Comparison of ENCODE assay signal across 9 cellular contexts in genomic region chr12:81627336-81628189, GRCh38.
DNase-seq lines count a peak whose midpoint lies in the region; ATAC-seq and TF ChIP-seq lines count a peak whose summit lies in the region.
"Had no signal": no experiment of that assay in that cellular context is flagged by ENCODE, and none has a peak within 500 bp of the region (broad histone marks: within the 10 kb centered on the region; RNA-seq: fewer than 3 reads in every experiment).

No MANE protein-coding gene starts in this region.

- BruUV-seq in Calu3 (replicated peaks; lab: Mats Ljungman, UMichigan) (no TSS peak), PC-9 (replicated peaks; lab: Mats Ljungman, UMichigan) (no TSS peak)

- H3K9me3 ChIP-seq in PC-9 (ENCODE audit: insufficient read depth, low read depth) = no peaks in the 10 kb centered on the region
- H3K9me3 ChIP-seq in psoas muscle = no peaks in the 10 kb centered on the region

- CTCF ChIA-PET in Calu3 (lab: Charles Lee) = interaction anchor here (0.6 to 0.9 kb wide), 3 partner anchors 10 to 464 kb away, joined by 3 to 6 read pairs (median 3); no protein-coding TSS in a partner anchor
- CTCF ChIA-PET in PC-9 (lab: Charles Lee) = interaction anchor here (0.6 kb wide), 1 partner anchor 53 kb away, joined by 4 read pairs; no protein-coding TSS in a partner anchor

- no peaks in the 10 kb centered on the region for H3K27me3 Mint-ChIP-seq in Calu3 (ENCODE audit: unreplicated experiment)

- no peaks in the 10 kb centered on the region for H3K36me3 Mint-ChIP-seq in Calu3 (ENCODE audit: insufficient read depth, unreplicated experiment)

- TF ChIP-seq CTCF in Calu3 (IDR thresholded peaks at IDR 0.05; ENCODE audit: unreplicated experiment) (no peak), PC-9 (conservative IDR thresholded peaks at IDR 0.05) (peak; percentile 77), psoas muscle (IDR thresholded peaks at IDR 0.05) (peak; percentile 52)

- DNase-seq in Calu3 (peak; percentile 41), KBM-7 (peak; percentile 43), PC-9 (peak in 1 of 2 experiments; percentile 2), erythroblast (lab: John Stamatoyannopoulos, UW) (peak; percentile 7 to 30), psoas muscle (no peak)
- DNase-seq: left cardiac atrium had no signal

- H4K20me1 ChIP-seq in PC-9 (ENCODE audit: insufficient read depth) = no peaks in the 10 kb centered on the region

- no peaks in the 10 kb centered on the region for H3K27me3 ChIP-seq in PC-9 (ENCODE audit: insufficient read depth, low read depth)
- no peaks in the 10 kb centered on the region for H3K27me3 ChIP-seq in psoas muscle (ENCODE audit: insufficient read depth in 3 of 3, low read length in 2 of 3)

- POLR2A ChIA-PET in PC-9 (lab: Charles Lee; ENCODE audit: unreplicated experiment) = no interaction called here

- H3K4me3 Mint-ChIP-seq in Calu3 (ENCODE audit: low read depth, unreplicated experiment) = no peak overlapping the region

- intact Hi-C loops in Calu3 (cut with micrococcal nuclease; ENCODE audit: unreplicated experiment) (loop anchor here (1.0 to 10.0 kb wide), 4 partner anchors 176 to 1213 kb away; no protein-coding TSS in a partner anchor), PC-9 (cut with micrococcal nuclease; ENCODE audit: unreplicated experiment) (loop anchor here (1.0 to 10.0 kb wide), 3 partner anchors 176 to 1433 kb away; no protein-coding TSS in a partner anchor), psoas muscle (cut with DNase I) (loop anchor here in 1 of 2 donors (10.0 kb wide), 1 partner anchor 173 kb away; no protein-coding TSS in a partner anchor)

- H3F3A ChIP-seq in PC-9 (ENCODE audit: insufficient read depth, low read depth) = no peaks in the 10 kb centered on the region

- no peaks in the 10 kb centered on the region for H3K4me1 ChIP-seq in PC-9 (replicated peaks; ENCODE audit: insufficient read depth)
- H3K4me1 ChIP-seq in psoas muscle = no peaks in the 10 kb centered on the region

- no peaks in the 10 kb centered on the region for H3K4me1 Mint-ChIP-seq in Calu3 (ENCODE audit: low read depth, unreplicated experiment)

- no peak overlapping the region for H3K27ac Mint-ChIP-seq in Calu3 (ENCODE audit: unreplicated experiment)

- ATAC-seq in psoas muscle (no peak), HG02623 (IDR thresholded peaks at IDR 0.05; ENCODE audit: unreplicated experiment) (no peak), HG02852 (IDR thresholded peaks at IDR 0.05; ENCODE audit: unreplicated experiment) (no peak), GM19467 (IDR thresholded peaks at IDR 0.05; ENCODE audit: unreplicated experiment) (no peak)

- H3K36me3 ChIP-seq in PC-9 (ENCODE audit: low read depth) (no peaks in the 10 kb centered on the region), psoas muscle (ENCODE audit: insufficient read depth in 1 of 2, low read depth in 1 of 2) (no peaks in the 10 kb centered on the region)

- H2AFZ ChIP-seq in PC-9 = no peak overlapping the region

- no peaks in the 10 kb centered on the region for H3K9me2 ChIP-seq in PC-9 (ENCODE audit: insufficient read depth)

- H3K27ac ChIP-seq in PC-9 (no peak overlapping the region), psoas muscle (no peak overlapping the region)

- TF ChIP-seq POLR2A in erythroblast (IDR thresholded peaks at IDR 0.05; ENCODE audit: low read length) = no peak

- H3K79me2 ChIP-seq in PC-9 (ENCODE audit: low read depth) = no peaks in the 10 kb centered on the region

- H3K4me2 ChIP-seq in PC-9 = no peak overlapping the region

- in situ Hi-C loops in KBM-7 (cut with MboI; ENCODE audit: low pct_unique_long_range_greater_than_20kb, low sequenced_read_pairs) = no loop called here

- 7 to 11% (median 9%) methylated on average over 4 of the region's 4 CpGs for WGBS in psoas muscle, 3 donors

- no peaks in the 10 kb centered on the region for H3K9me3 Mint-ChIP-seq in Calu3 (ENCODE audit: low read depth, unreplicated experiment)

- no peak overlapping the region for H3K4me3 ChIP-seq in PC-9
- no peak overlapping the region for H3K4me3 ChIP-seq in psoas muscle

Comparison
In these comparisons a context has a peak if more than half of its experiments do, and no peak if none do; other contexts are left out.
1. DNase-seq: peak in Calu3 (single experiment), KBM-7 (single experiment) and erythroblast (2 of 2); none in psoas muscle (0 of 2).